28 cellular contexts compared by ENCODE assay signal in the genomic region with DNA sequence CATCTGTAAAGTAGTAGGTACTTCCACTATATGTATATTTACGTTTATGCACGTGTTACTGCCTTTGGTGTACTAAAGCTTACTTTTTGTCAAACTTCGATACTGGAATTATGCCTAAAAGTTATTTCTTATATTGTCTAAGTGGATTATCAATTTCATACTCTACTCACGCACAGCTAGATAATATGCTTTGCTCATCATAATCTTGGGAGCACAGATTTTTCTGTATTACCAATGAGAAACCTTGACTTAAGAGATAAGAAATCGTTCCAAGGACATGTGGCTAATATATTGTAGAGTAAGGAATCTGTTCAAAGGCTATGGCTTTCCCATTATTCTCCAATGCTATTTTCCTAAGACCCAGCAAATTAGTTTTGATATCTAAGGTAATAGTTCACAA.
"Had no signal": no experiment of that assay in that cellular context is flagged by ENCODE, and none has a peak within 500 bp of the region (broad histone marks: within the 10 kb centered on the region; RNA-seq: fewer than 3 reads in every experiment).

No MANE protein-coding gene starts in this region.

- H3K27ac Mint-ChIP-seq: activated CD4-positive, alpha-beta memory T cell treated with anti-CD3 and anti-CD28 coated beads for 36 hours; activated CD4-positive, alpha-beta T cell treated with anti-CD3 and anti-CD28 coated beads for 36 hours; activated CD4-positive, alpha-beta T cell treated with anti-CD3 and anti-CD28 coated beads, Interleukin-2, amount 10 ng/mL, durations not matched to agents 24 days and 14 days; activated naive CD4-positive, alpha-beta T cell treated with anti-CD3 and anti-CD28 coated beads, Interleukin-2, amount 10 ng/mL, durations not matched to agents 7 days and 5 days; activated naive CD4-positive, alpha-beta T cell treated with anti-CD3 and anti-CD28 coated beads, Interleukin-2, amount 50 U/mL, for 72 hours; activated naive CD8-positive, alpha-beta T cell treated with anti-CD3 and anti-CD28 coated beads, Interleukin-2, amount 10 ng/mL, durations not matched to agents 7 days and 5 days; brain had no signal

- H3K27ac ChIP-seq: ascending aorta, breast epithelium, cardiac muscle cell, colonic mucosa, epithelial cell of prostate, esophagus squamous epithelium, heart right ventricle, hepatocyte had no signal

- H3K4me3 Mint-ChIP-seq: activated CD4-positive, alpha-beta memory T cell treated with anti-CD3 and anti-CD28 coated beads for 36 hours; activated CD4-positive, alpha-beta T cell treated with anti-CD3 and anti-CD28 coated beads for 36 hours; activated CD4-positive, alpha-beta T cell treated with anti-CD3 and anti-CD28 coated beads, Interleukin-2, amount 10 ng/mL, durations not matched to agents 24 days and 14 days; activated naive CD4-positive, alpha-beta T cell treated with anti-CD3 and anti-CD28 coated beads, Interleukin-2, amount 10 ng/mL, durations not matched to agents 7 days and 5 days; activated naive CD8-positive, alpha-beta T cell treated with anti-CD3 and anti-CD28 coated beads, Interleukin-2, amount 10 ng/mL, durations not matched to agents 7 days and 5 days; activated T-cell treated with anti-CD3 and anti-CD28 coated beads, Interleukin-2, amount 50 U/mL, for 24 hours; activated T-cell treated with anti-CD3 and anti-CD28 coated beads, Interleukin-2, amount 50 U/mL, for 72 hours; brain had no signal

- H3K27me3 Mint-ChIP-seq: activated CD4-positive, alpha-beta memory T cell treated with anti-CD3 and anti-CD28 coated beads for 36 hours; activated CD4-positive, alpha-beta T cell treated with anti-CD3 and anti-CD28 coated beads for 36 hours; activated CD4-positive, alpha-beta T cell treated with anti-CD3 and anti-CD28 coated beads, Interleukin-2, amount 10 ng/mL, durations not matched to agents 24 days and 14 days; activated naive CD4-positive, alpha-beta T cell treated with anti-CD3 and anti-CD28 coated beads, Interleukin-2, amount 10 ng/mL, durations not matched to agents 7 days and 5 days; activated naive CD8-positive, alpha-beta T cell treated with anti-CD3 and anti-CD28 coated beads, Interleukin-2, amount 10 ng/mL, durations not matched to agents 7 days and 5 days; activated T-cell treated with anti-CD3 and anti-CD28 coated beads, Interleukin-2, amount 50 U/mL, for 24 hours; brain had no signal

- H2AFZ ChIP-seq: hepatocyte had no signal

- H3K4me3 ChIP-seq: ascending aorta, breast epithelium, cardiac muscle cell, colonic mucosa, esophagus squamous epithelium, gastroesophageal sphincter, heart right ventricle, hepatocyte had no signal

- H3K4me2 ChIP-seq: hepatocyte had no signal

- H3K36me3 ChIP-seq: breast epithelium had no signal

- H3K9me3 Mint-ChIP-seq: activated CD4-positive, alpha-beta memory T cell treated with anti-CD3 and anti-CD28 coated beads for 36 hours; activated CD4-positive, alpha-beta T cell treated with anti-CD3 and anti-CD28 coated beads, Interleukin-2, amount 10 ng/mL, durations not matched to agents 24 days and 14 days; activated naive CD4-positive, alpha-beta T cell treated with anti-CD3 and anti-CD28 coated beads, Interleukin-2, amount 10 ng/mL, durations not matched to agents 7 days and 5 days; activated naive CD4-positive, alpha-beta T cell treated with anti-CD3 and anti-CD28 coated beads, Interleukin-2, amount 50 U/mL, for 72 hours; activated naive CD8-positive, alpha-beta T cell treated with anti-CD3 and anti-CD28 coated beads, Interleukin-2, amount 10 ng/mL, durations not matched to agents 7 days and 5 days; activated T-cell treated with anti-CD3 and anti-CD28 coated beads, Interleukin-2, amount 50 U/mL, for 24 hours; activated T-cell treated with anti-CD3 and anti-CD28 coated beads, Interleukin-2, amount 50 U/mL, for 72 hours; brain had no signal

- DNase-seq: activated CD4-positive, alpha-beta memory T cell treated with anti-CD3 and anti-CD28 coated beads for 36 hours; activated CD4-positive, alpha-beta T cell treated with anti-CD3 and anti-CD28 coated beads for 36 hours; activated CD4-positive, alpha-beta T cell treated with anti-CD3 and anti-CD28 coated beads, Interleukin-2, amount 10 ng/mL, durations not matched to agents 24 days and 14 days; activated CD4-positive, CD25-positive, alpha-beta regulatory T cell; activated CD4-positive, CD25-positive, alpha-beta regulatory T cell treated with anti-CD3 and anti-CD28 coated beads, Interleukin-2, amount 50 U/mL, for 72 hours; activated CD8-positive, alpha-beta memory T cell treated with anti-CD3 and anti-CD28 coated beads, Interleukin-2, amount 50 U/mL, for 48 hours; activated gamma-delta T cell; activated naive CD4-positive, alpha-beta T cell; activated naive CD4-positive, alpha-beta T cell treated with anti-CD3 and anti-CD28 coated beads, Interleukin-2, amount 10 ng/mL, durations not matched to agents 7 days and 5 days; activated naive CD8-positive, alpha-beta T cell treated with anti-CD3 and anti-CD28 coated beads, Interleukin-2, amount 10 ng/mL, durations not matched to agents 7 days and 5 days; activated T-cell treated with anti-CD3 and anti-CD28 coated beads for 4 hours; activated T-cell treated with anti-CD3 and anti-CD28 coated beads, Interleukin-2, amount 50 U/mL, for 24 hours; activated T-cell treated with anti-CD3 and anti-CD28 coated beads, Interleukin-2, amount 50 U/mL, for 72 hours; central memory CD4-positive, alpha-beta T cell; cerebellar nuclear complex; colonic mucosa; effector CD8-positive, alpha-beta T cell; esophagus squamous epithelium; foreskin melanocyte; heart right ventricle had no signal

- ATAC-seq: activated CD4-positive, alpha-beta T cell treated with anti-CD3 and anti-CD28 coated beads for 36 hours; activated naive CD4-positive, alpha-beta T cell treated with anti-CD3 and anti-CD28 coated beads, Interleukin-2, amount 50 U/mL, for 72 hours; activated T-cell treated with anti-CD3 and anti-CD28 coated beads, Interleukin-2, amount 50 U/mL, for 72 hours; gastroesophageal sphincter; heart right ventricle had no signal

- H3K9me3 ChIP-seq: ascending aorta, breast epithelium, colonic mucosa, esophagus squamous epithelium, gastroesophageal sphincter, heart right ventricle had no signal

- H3K27me3 ChIP-seq: ascending aorta, breast epithelium, cardiac muscle cell, colonic mucosa, esophagus squamous epithelium, gastroesophageal sphincter, heart right ventricle, hepatocyte had no signal
